ENCODE assay signal across 17 cellular contexts in genomic region chr11:67306769-67307544, GRCh38.
"Had no signal": no experiment of that assay in that cellular context is flagged by ENCODE, and none has a peak within 500 bp of the region (broad histone marks: within the 10 kb centered on the region; RNA-seq: fewer than 3 reads in every experiment).

No MANE protein-coding gene starts in this region.

- H3K4me3 ChIP-seq: dorsolateral prefrontal cortex, esophagus muscularis mucosa, pancreas, smooth muscle cell, upper lobe of left lung had no signal

- H3K27ac Mint-ChIP-seq: activated CD4-positive, alpha-beta T cell treated with anti-CD3 and anti-CD28 coated beads for 36 hours; activated CD8-positive, alpha-beta T cell treated with anti-CD3 and anti-CD28 coated beads for 36 hours; activated naive CD8-positive, alpha-beta T cell treated with anti-CD3 and anti-CD28 coated beads, Interleukin-2, amount 10 ng/mL, durations not matched to agents 7 days and 5 days; stimulated activated memory B cell treated with anti-CD40 and anti-IgM and Interleukin-4, amounts not matched to agents 10 μg/mL and 1 μg/mL and 100 μg/mL, for 72 hours had no signal

- H3K27ac ChIP-seq: dorsolateral prefrontal cortex, esophagus muscularis mucosa, pancreas, upper lobe of left lung, WERI-Rb-1 had no signal

- H3K27me3 ChIP-seq: dorsolateral prefrontal cortex, esophagus muscularis mucosa, pancreas, upper lobe of left lung had no signal

- H3K9me3 Mint-ChIP-seq: activated CD8-positive, alpha-beta T cell treated with anti-CD3 and anti-CD28 coated beads for 36 hours; activated naive CD8-positive, alpha-beta T cell treated with anti-CD3 and anti-CD28 coated beads, Interleukin-2, amount 10 ng/mL, durations not matched to agents 7 days and 5 days; activated T-helper 1 cell treated with anti-CD3 and anti-CD28 coated beads, Interleukin-12 subunit alpha, Interleukin-12 subunit beta, Interleukin-2, Interleukin-4 antibody, amounts not matched to agents 30 ng/mL and 10 ng/mL and 1 ng/mL, durations not matched to agents 14 hours and 24 hours and 36 hours; stimulated activated memory B cell treated with anti-CD40 and anti-IgM and Interleukin-4, amounts not matched to agents 10 μg/mL and 1 μg/mL and 100 μg/mL, for 72 hours had no signal

- H3K36me3 Mint-ChIP-seq: activated naive CD8-positive, alpha-beta T cell treated with anti-CD3 and anti-CD28 coated beads, Interleukin-2, amount 10 ng/mL, durations not matched to agents 7 days and 5 days had no signal

- ATAC-seq: activated CD4-positive, alpha-beta T cell treated with anti-CD3 and anti-CD28 coated beads for 36 hours; activated CD8-positive, alpha-beta T cell treated with anti-CD3 and anti-CD28 coated beads for 36 hours; pancreas; stimulated activated memory B cell treated with anti-CD40 and anti-IgM and Interleukin-4, amounts not matched to agents 10 μg/mL and 1 μg/mL and 100 μg/mL, for 72 hours had no signal

- H3K27me3 Mint-ChIP-seq: activated CD4-positive, alpha-beta T cell treated with anti-CD3 and anti-CD28 coated beads for 36 hours; activated CD8-positive, alpha-beta T cell treated with anti-CD3 and anti-CD28 coated beads for 36 hours; activated naive CD8-positive, alpha-beta T cell treated with anti-CD3 and anti-CD28 coated beads, Interleukin-2, amount 10 ng/mL, durations not matched to agents 7 days and 5 days; stimulated activated memory B cell treated with anti-CD40 and anti-IgM and Interleukin-4, amounts not matched to agents 10 μg/mL and 1 μg/mL and 100 μg/mL, for 72 hours had no signal

- DNase-seq: activated CD4-positive, alpha-beta T cell treated with anti-CD3 and anti-CD28 coated beads for 36 hours; activated CD8-positive, alpha-beta T cell treated with anti-CD3 and anti-CD28 coated beads for 36 hours; activated naive CD8-positive, alpha-beta T cell treated with anti-CD3 and anti-CD28 coated beads, Interleukin-2, amount 10 ng/mL, durations not matched to agents 7 days and 5 days; anterior cingulate cortex; cerebellar nuclear complex; foreskin fibroblast; glutamatergic neuron; mesenchymal stem cell; T-helper 9 cell; WERI-Rb-1 had no signal

- H3K4me3 Mint-ChIP-seq: activated CD4-positive, alpha-beta T cell treated with anti-CD3 and anti-CD28 coated beads for 36 hours; activated CD8-positive, alpha-beta T cell treated with anti-CD3 and anti-CD28 coated beads for 36 hours; activated naive CD8-positive, alpha-beta T cell treated with anti-CD3 and anti-CD28 coated beads, Interleukin-2, amount 10 ng/mL, durations not matched to agents 7 days and 5 days; activated T-helper 1 cell treated with anti-CD3 and anti-CD28 coated beads, Interleukin-12 subunit alpha, Interleukin-12 subunit beta, Interleukin-2, Interleukin-4 antibody, amounts not matched to agents 30 ng/mL and 10 ng/mL and 1 ng/mL, durations not matched to agents 14 hours and 24 hours and 36 hours; stimulated activated memory B cell treated with anti-CD40 and anti-IgM and Interleukin-4, amounts not matched to agents 10 μg/mL and 1 μg/mL and 100 μg/mL, for 72 hours had no signal

- H3K4me1 Mint-ChIP-seq: stimulated activated memory B cell treated with anti-CD40 and anti-IgM and Interleukin-4, amounts not matched to agents 10 μg/mL and 1 μg/mL and 100 μg/mL, for 72 hours had no signal

- H3K9me3 ChIP-seq: esophagus muscularis mucosa, pancreas, upper lobe of left lung had no signal
